1 cellular context compared by ENCODE assay signal in genomic region chr6:11853678-11854417, GRCh38.
TF ChIP-seq lines count a peak whose summit lies in the region.

No MANE protein-coding gene starts in this region.

TF ChIP-seq in IMR-90, 13 proteins besides CTCF, POLR2A, EP300 and RAD21 (continued from another document):
- TF ChIP-seq, protein P1, sequence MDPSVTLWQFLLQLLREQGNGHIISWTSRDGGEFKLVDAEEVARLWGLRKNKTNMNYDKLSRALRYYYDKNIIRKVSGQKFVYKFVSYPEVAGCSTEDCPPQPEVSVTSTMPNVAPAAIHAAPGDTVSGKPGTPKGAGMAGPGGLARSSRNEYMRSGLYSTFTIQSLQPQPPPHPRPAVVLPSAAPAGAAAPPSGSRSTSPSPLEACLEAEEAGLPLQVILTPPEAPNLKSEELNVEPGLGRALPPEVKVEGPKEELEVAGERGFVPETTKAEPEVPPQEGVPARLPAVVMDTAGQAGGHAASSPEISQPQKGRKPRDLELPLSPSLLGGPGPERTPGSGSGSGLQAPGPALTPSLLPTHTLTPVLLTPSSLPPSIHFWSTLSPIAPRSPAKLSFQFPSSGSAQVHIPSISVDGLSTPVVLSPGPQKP (IDR thresholded peaks at IDR 0.05; ENCODE audit: borderline replicate concordance, low read depth, low read length), result no peak
- TF ChIP-seq CEBPB (IDR thresholded peaks at IDR 0.05; ENCODE audit: low read depth, low read length) (no peak), CHD1 (IDR thresholded peaks at IDR 0.05; ENCODE audit: low read depth, low read length) (no peak), BHLHE40 (IDR thresholded peaks at IDR 0.05; ENCODE audit: low read depth, low read length) (no peak), RCOR1 (IDR thresholded peaks at IDR 0.05; ENCODE audit: insufficient replicate concordance, low read length) (no peak), SMC3 (IDR thresholded peaks at IDR 0.05; ENCODE audit: low read depth, low read length) (no peak)
- TF ChIP-seq, protein P2, sequence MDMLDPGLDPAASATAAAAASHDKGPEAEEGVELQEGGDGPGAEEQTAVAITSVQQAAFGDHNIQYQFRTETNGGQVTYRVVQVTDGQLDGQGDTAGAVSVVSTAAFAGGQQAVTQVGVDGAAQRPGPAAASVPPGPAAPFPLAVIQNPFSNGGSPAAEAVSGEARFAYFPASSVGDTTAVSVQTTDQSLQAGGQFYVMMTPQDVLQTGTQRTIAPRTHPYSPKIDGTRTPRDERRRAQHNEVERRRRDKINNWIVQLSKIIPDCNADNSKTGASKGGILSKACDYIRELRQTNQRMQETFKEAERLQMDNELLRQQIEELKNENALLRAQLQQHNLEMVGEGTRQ (IDR thresholded peaks at IDR 0.05; ENCODE audit: low read depth, low read length), result no peak
